In genomic region chr3:133576169-133576568, GRCh38 we compare ENCODE assay signal across 7 cellular contexts. TPM values are rescaled to one million over a fixed set of nuclear protein-coding genes. Genes with fewer than 3 reads are reported as not detected.
DNase-seq lines count a peak whose midpoint lies in the region; ATAC-seq and TF ChIP-seq lines count a peak whose summit lies in the region.

No MANE protein-coding gene starts in this region.

- no peaks in the 10 kb centered on the region for H3K9me3 ChIP-seq in HEK293 (ENCODE audit: control insufficient read depth, insufficient read depth, low read depth, low read length)
- H3K9me3 ChIP-seq in hepatocyte (ENCODE audit: low read depth), result no peaks in the 10 kb centered on the region

- POLR2A ChIA-PET in HEK293 (lab: Yijun Ruan, JAX), result no interaction called here
- POLR2A ChIA-PET in activated CD8-positive, alpha-beta T cell treated with anti-CD3 and anti-CD28 coated beads for 36 hours (lab: Charles Lee), result interaction anchor here (0.5 to 10.6 kb wide), 5 partner anchors 86 to 133 kb away, joined by 3 to 87 read pairs (median 6); partner anchors contain the start of gene TOPBP1

- peaks cover 60% of the 10 kb centered on the region for H3K36me3 Mint-ChIP-seq in activated CD8-positive, alpha-beta T cell treated with anti-CD3 and anti-CD28 coated beads for 36 hours (ENCODE audit: low read depth)
- H3K36me3 Mint-ChIP-seq in stimulated activated memory B cell treated with anti-CD40 and anti-IgM and Interleukin-4, amounts not matched to agents 10 μg/mL and 1 μg/mL and 100 μg/mL, for 72 hours, result peaks cover 28% of the 10 kb centered on the region

- H3K27me3 ChIP-seq in hepatocyte, result no peaks in the 10 kb centered on the region

- H3K4me2 ChIP-seq in hepatocyte, result peak overlapping the region; percentile 88

- H3K27ac ChIP-seq in HEK293 (ENCODE audit: extremely low read depth, low read depth, low read length) (no peak overlapping the region), hepatocyte (peak overlapping the region; percentile 7)

- CTCF ChIA-PET in HEK293 (lab: Yijun Ruan, JAX), result no interaction called here
- CTCF ChIA-PET in activated CD8-positive, alpha-beta T cell treated with anti-CD3 and anti-CD28 coated beads for 36 hours (lab: Charles Lee), result interaction anchor here (0.6 to 8.8 kb wide), 4 partner anchors 87 to 152 kb away, joined by 3 to 89 read pairs (median 4); no protein-coding TSS in a partner anchor

- peaks cover 24 to 55% of the 10 kb centered on the region in 2 experiments for H3K36me3 ChIP-seq in HEK293 (ENCODE audit: control insufficient read depth in 2 of 2, insufficient read depth in 1 of 2, low read length in 2 of 2)
- peaks cover 4% of the 10 kb centered on the region for H3K36me3 ChIP-seq in hepatocyte (replicated peaks; ENCODE audit: insufficient read depth, low read depth)

- 59% methylated on average over 3 of the region's 3 CpGs for WGBS in hepatocyte (ENCODE audit: low lambda C conversion rate, missing lambda C conversion rate)

- no peaks in the 10 kb centered on the region for H3K27me3 Mint-ChIP-seq in activated CD8-positive, alpha-beta T cell treated with anti-CD3 and anti-CD28 coated beads for 36 hours
- no peaks in the 10 kb centered on the region for H3K27me3 Mint-ChIP-seq in stimulated activated memory B cell treated with anti-CD40 and anti-IgM and Interleukin-4, amounts not matched to agents 10 μg/mL and 1 μg/mL and 100 μg/mL, for 72 hours

- no peak for ATAC-seq in activated CD8-positive, alpha-beta T cell treated with anti-CD3 and anti-CD28 coated beads for 36 hours
- ATAC-seq in stimulated activated memory B cell treated with anti-CD40 and anti-IgM and Interleukin-4, amounts not matched to agents 10 μg/mL and 1 μg/mL and 100 μg/mL, for 72 hours, result no peak
- ATAC-seq in GM21786 (IDR thresholded peaks at IDR 0.05; ENCODE audit: unreplicated experiment) (no peak), HG02763 (IDR thresholded peaks at IDR 0.05; ENCODE audit: unreplicated experiment) (no peak)

- H3K4me1 Mint-ChIP-seq in activated CD8-positive, alpha-beta T cell treated with anti-CD3 and anti-CD28 coated beads for 36 hours (ENCODE audit: low read depth), result peaks cover 55% of the 10 kb centered on the region
- peaks cover 64% of the 10 kb centered on the region for H3K4me1 Mint-ChIP-seq in stimulated activated memory B cell treated with anti-CD40 and anti-IgM and Interleukin-4, amounts not matched to agents 10 μg/mL and 1 μg/mL and 100 μg/mL, for 72 hours

- no peak overlapping the region for H2AFZ ChIP-seq in hepatocyte

- peaks cover 3% of the 10 kb centered on the region; the same call in 1 of the 2 replicates for H3K4me1 ChIP-seq in HEK293 (ENCODE audit: control insufficient read depth, insufficient read depth, low read length)
- H3K4me1 ChIP-seq in hepatocyte (ENCODE audit: insufficient read depth), result peaks cover 25% of the 10 kb centered on the region

- H3K27ac Mint-ChIP-seq in activated CD8-positive, alpha-beta T cell treated with anti-CD3 and anti-CD28 coated beads for 36 hours, result peak overlapping the region; percentile 82
- H3K27ac Mint-ChIP-seq in stimulated activated memory B cell treated with anti-CD40 and anti-IgM and Interleukin-4, amounts not matched to agents 10 μg/mL and 1 μg/mL and 100 μg/mL, for 72 hours, result peak overlapping the region; percentile 62

- DNase-seq in activated CD8-positive, alpha-beta T cell treated with anti-CD3 and anti-CD28 coated beads for 36 hours, result no peak
- DNase-seq in hepatocyte (ENCODE audit: low spot score) (no peak), NCI-H2107 (lab: John Stamatoyannopoulos, UW) (no peak)

- H4K20me1 ChIP-seq in hepatocyte (ENCODE audit: insufficient read depth, poor library complexity, severe bottlenecking), result peaks cover 66% of the 10 kb centered on the region

- H3K79me2 ChIP-seq in hepatocyte, result peaks cover 69% of the 10 kb centered on the region

- H3K4me3 ChIP-seq in HEK293 (ENCODE audit: low read depth, low read length), result no peak overlapping the region
- H3K4me3 ChIP-seq in hepatocyte, result peak overlapping the region; percentile 88

- H3K4me3 Mint-ChIP-seq in activated CD8-positive, alpha-beta T cell treated with anti-CD3 and anti-CD28 coated beads for 36 hours, result peak overlapping the region; percentile 81
- peak overlapping the region; percentile 72 for H3K4me3 Mint-ChIP-seq in stimulated activated memory B cell treated with anti-CD40 and anti-IgM and Interleukin-4, amounts not matched to agents 10 μg/mL and 1 μg/mL and 100 μg/mL, for 72 hours

- TF ChIP-seq CTCF in HEK293 (tag by site-specific recombination; IDR thresholded peaks at IDR 0.05), result no peak
- no peak for TF ChIP-seq CTCF in activated CD8-positive, alpha-beta T cell treated with anti-CD3 and anti-CD28 coated beads for 36 hours (IDR thresholded peaks at IDR 0.05)
- TF ChIP-seq CTCF in hepatocyte (IDR thresholded peaks at IDR 0.05; ENCODE audit: poor library complexity), result no peak

- no peaks in the 10 kb centered on the region for H3K9me2 ChIP-seq in hepatocyte (replicated peaks; ENCODE audit: insufficient read depth)

- H3K9me3 Mint-ChIP-seq in activated CD8-positive, alpha-beta T cell treated with anti-CD3 and anti-CD28 coated beads for 36 hours, result no peaks in the 10 kb centered on the region
- H3K9me3 Mint-ChIP-seq in stimulated activated memory B cell treated with anti-CD40 and anti-IgM and Interleukin-4, amounts not matched to agents 10 μg/mL and 1 μg/mL and 100 μg/mL, for 72 hours, result no peaks in the 10 kb centered on the region

- intact Hi-C loops in activated CD8-positive, alpha-beta T cell treated with anti-CD3 and anti-CD28 coated beads for 36 hours (cut with micrococcal nuclease), result loop anchor here (5.0 kb wide), 1 partner anchor 134 kb away; no protein-coding TSS in a partner anchor

TF ChIP-seq in HEK293, 187 proteins besides CTCF, POLR2A, EP300 and RAD21:
- TF ChIP-seq PRDM1 (tag by site-specific recombination; IDR thresholded peaks at IDR 0.05), result peak; percentile 62; the same call in 1 of the 2 replicates
- peak; percentile 87 for TF ChIP-seq SCRT2 (tag by site-specific recombination; IDR thresholded peaks at IDR 0.05)
- TF ChIP-seq ZNF426 (tag by site-specific recombination; IDR thresholded peaks at IDR 0.05), result no peak
- no peak for TF ChIP-seq ZNF324 (tag by site-specific recombination; IDR thresholded peaks at IDR 0.05)
- TF ChIP-seq YY1 (tag by site-specific recombination; IDR thresholded peaks at IDR 0.05), result no peak
- TF ChIP-seq ZNF184 (tag by site-specific recombination; IDR thresholded peaks at IDR 0.05), result no peak
- no peak for TF ChIP-seq KLF1 (tag by site-specific recombination; IDR thresholded peaks at IDR 0.05)
- TF ChIP-seq ZNF2 (tag by site-specific recombination; IDR thresholded peaks at IDR 0.05), result no peak
- no peak for TF ChIP-seq ZNF423 (tag by site-specific recombination; IDR thresholded peaks at IDR 0.05)
- no peak for TF ChIP-seq GLIS1 (tag by site-specific recombination; IDR thresholded peaks at IDR 0.05)
- TF ChIP-seq PRDM10 (tag by site-specific recombination; IDR thresholded peaks at IDR 0.05), result no peak
- no peak for TF ChIP-seq ZNF398 (tag by site-specific recombination; IDR thresholded peaks at IDR 0.05)

RNA-seq across cellular contexts. Expression of gene CDV3, which starts 2.7 kb away (rescaled TPM):
- total RNA-seq in activated CD8-positive, alpha-beta T cell treated with anti-CD3 and anti-CD28 coated beads for 36 hours, result 100 to 1,000 TPM; 211 to 212 TPM
- total RNA-seq in hepatocyte, result 223 and 243 TPM in 2 replicates
- polyA plus RNA-seq in hepatocyte, result 96.2 and 97.6 TPM in 2 replicates
